ENCODE assay signal across 21 cellular contexts in the genomic region with DNA sequence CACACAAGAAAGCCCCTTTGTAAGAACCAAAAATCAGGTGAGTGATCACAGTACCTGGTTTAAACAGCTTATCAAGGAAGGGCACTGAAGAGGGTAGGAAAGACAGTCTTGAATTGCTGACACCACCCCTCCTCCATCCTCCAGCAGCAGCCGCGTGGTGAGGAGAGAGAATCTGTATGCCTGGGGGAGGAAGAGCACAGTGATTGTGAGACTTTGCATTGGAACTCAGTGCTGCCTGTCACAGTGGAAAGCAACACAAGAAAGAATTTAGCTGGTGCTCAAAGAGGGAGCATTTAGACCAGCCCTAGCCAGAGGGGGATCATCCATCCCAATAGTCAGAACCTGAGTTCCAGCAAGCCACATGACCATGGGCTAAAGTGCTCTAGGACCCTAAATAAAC.
"Had no signal": no experiment of that assay in that cellular context is flagged by ENCODE, and none has a peak within 500 bp of the region (broad histone marks: within the 10 kb centered on the region; RNA-seq: fewer than 3 reads in every experiment).

No MANE protein-coding gene starts in this region.

- H3K9me3 Mint-ChIP-seq: activated CD4-positive, alpha-beta memory T cell treated with anti-CD3 and anti-CD28 coated beads for 36 hours; activated CD4-positive, alpha-beta T cell treated with anti-CD3 and anti-CD28 coated beads, Interleukin-2, amount 10 ng/mL, durations not matched to agents 7 days and 5 days; activated naive CD4-positive, alpha-beta T cell treated with anti-CD3 and anti-CD28 coated beads for 36 hours; activated T-cell treated with anti-CD3 and anti-CD28 coated beads, Interleukin-2, amount 50 U/mL, for 4 hours; brain; central memory CD8-positive, alpha-beta T cell had no signal

- H3K27ac Mint-ChIP-seq: activated CD4-positive, alpha-beta memory T cell treated with anti-CD3 and anti-CD28 coated beads for 36 hours; activated CD4-positive, alpha-beta T cell treated with anti-CD3 and anti-CD28 coated beads, Interleukin-2, amount 10 ng/mL, durations not matched to agents 7 days and 5 days; activated naive CD4-positive, alpha-beta T cell treated with anti-CD3 and anti-CD28 coated beads for 36 hours; activated naive CD8-positive, alpha-beta T cell; brain; T-helper 17 cell had no signal

- H3K4me3 Mint-ChIP-seq: activated CD4-positive, alpha-beta memory T cell treated with anti-CD3 and anti-CD28 coated beads for 36 hours; activated CD4-positive, alpha-beta T cell treated with anti-CD3 and anti-CD28 coated beads, Interleukin-2, amount 10 ng/mL, durations not matched to agents 7 days and 5 days; activated naive CD4-positive, alpha-beta T cell treated with anti-CD3 and anti-CD28 coated beads for 36 hours; activated naive CD8-positive, alpha-beta T cell; activated T-cell treated with anti-CD3 and anti-CD28 coated beads, Interleukin-2, amount 50 U/mL, for 4 hours; brain; central memory CD8-positive, alpha-beta T cell; T-helper 17 cell had no signal

- DNase-seq: activated CD4-positive, alpha-beta memory T cell treated with anti-CD3 and anti-CD28 coated beads for 36 hours; activated CD4-positive, alpha-beta T cell treated with anti-CD3 and anti-CD28 coated beads, Interleukin-2, amount 10 ng/mL, durations not matched to agents 7 days and 5 days; activated CD4-positive, CD25-positive, alpha-beta regulatory T cell; activated CD8-positive, alpha-beta memory T cell treated with anti-CD3 and anti-CD28 coated beads for 24 hours; activated gamma-delta T cell; activated naive CD4-positive, alpha-beta T cell treated with anti-CD3 and anti-CD28 coated beads for 36 hours; activated T-cell treated with anti-CD3 and anti-CD28 coated beads, Interleukin-2, amount 50 U/mL, for 4 hours; amygdala; NCI-H1048; NCI-H146; NCI-H187 treated with DMSO at 0.1 percent for 48 hours; NCI-H2081 treated with DMSO at 0.1 percent for 48 hours; NCI-H446 treated with DMSO at 0.1 percent for 48 hours; NCI-H526 treated with DMSO at 0.1 percent for 48 hours; NCI-H82; SIG-M5; T-helper 17 cell; T-helper 9 cell had no signal

- H3K4me1 Mint-ChIP-seq: activated CD4-positive, alpha-beta T cell treated with anti-CD3 and anti-CD28 coated beads, Interleukin-2, amount 10 ng/mL, durations not matched to agents 7 days and 5 days; brain; central memory CD8-positive, alpha-beta T cell had no signal

- H3K36me3 Mint-ChIP-seq: activated CD4-positive, alpha-beta memory T cell treated with anti-CD3 and anti-CD28 coated beads for 36 hours; brain had no signal
